ENCODE assay signal across 10 cellular contexts in the genomic region with DNA sequence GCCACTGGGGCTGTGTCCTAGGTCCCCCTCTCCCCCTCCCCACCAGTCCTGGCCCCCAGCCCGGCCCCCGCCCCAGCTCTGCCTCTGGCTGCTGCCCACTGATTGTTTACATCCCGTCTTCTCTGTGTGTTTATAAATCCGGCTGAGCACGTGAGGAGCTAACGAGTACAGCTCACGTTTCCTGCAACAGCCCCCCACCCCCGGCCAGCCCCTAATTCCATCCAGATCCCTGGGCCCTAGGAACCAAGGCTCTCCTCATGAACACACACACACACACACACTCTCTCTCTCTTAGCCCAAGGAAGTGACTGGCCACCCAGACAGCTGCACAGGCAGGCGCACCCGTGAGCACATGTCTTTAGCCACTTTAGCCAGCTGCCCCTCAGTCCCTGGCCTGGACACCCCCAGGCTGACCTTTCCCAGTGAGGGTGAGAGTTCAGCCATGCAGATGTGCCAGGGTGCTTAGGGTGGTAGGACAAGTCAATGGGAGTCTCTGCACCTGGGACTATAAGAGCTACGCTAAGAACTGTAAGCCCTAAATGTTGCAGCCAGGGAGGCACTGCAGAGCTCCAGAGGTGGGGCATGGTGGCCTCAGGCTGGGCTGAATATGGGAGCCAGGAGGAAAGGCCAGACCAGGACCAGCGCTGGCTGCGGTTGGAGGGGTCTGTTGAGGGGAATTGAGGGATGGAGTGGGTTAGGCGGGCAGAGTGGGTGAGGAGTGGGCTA. TPM values are rescaled to one million over a fixed set of nuclear protein-coding genes. Genes with fewer than 3 reads are reported as not detected.
DNase-seq lines count a peak whose midpoint lies in the region; ATAC-seq and TF ChIP-seq lines count a peak whose summit lies in the region.
"Had no signal": no experiment of that assay in that cellular context is flagged by ENCODE, and none has a peak within 500 bp of the region (broad histone marks: within the 10 kb centered on the region; RNA-seq: fewer than 3 reads in every experiment).

No MANE protein-coding gene starts in this region.

- H3K9me2 ChIP-seq in DOHH2 (replicated peaks; ENCODE audit: control insufficient read depth, low read length) = no peaks in the 10 kb centered on the region

- H3K9ac ChIP-seq in skeletal muscle satellite cell (ENCODE audit: low read depth, low read length) = peak overlapping the region; percentile 81

- H3K27ac ChIP-seq in DOHH2 (ENCODE audit: low read depth, low read length) = no peak overlapping the region
- peak overlapping the region; percentile 40 to 95 (median 92) for H3K27ac ChIP-seq in Peyer's patch
- H3K27ac ChIP-seq in right lobe of liver = no peak overlapping the region

- H3K79me2 ChIP-seq in DOHH2 (ENCODE audit: control insufficient read depth, low read length) = peaks cover 84% of the 10 kb centered on the region

- DNase-seq in Peyer's patch (no peak), fibroblast of villous mesenchyme (ENCODE audit: low read depth) (peak; percentile 91), right lobe of liver (no peak)
- DNase-seq: activated T-cell treated with anti-CD3 and anti-CD28 coated beads, Interleukin-2, amount 50 U/mL, for 4 hours had no signal

- peaks cover 6% of the 10 kb centered on the region; the same call in 1 of the 2 replicates for H3F3A ChIP-seq in DOHH2 (ENCODE audit: control insufficient read depth, insufficient read depth)

- H3K9me3 ChIP-seq in DOHH2 (ENCODE audit: control insufficient read depth, insufficient read depth, low read length) = no peaks in the 10 kb centered on the region
- no peaks in the 10 kb centered on the region for H3K9me3 ChIP-seq in Peyer's patch
- no peaks in the 10 kb centered on the region for H3K9me3 ChIP-seq in skeletal muscle satellite cell (replicated peaks; ENCODE audit: low read length)
- no peaks in the 10 kb centered on the region for H3K9me3 ChIP-seq in right lobe of liver

- 62% methylated on average over 10 of the region's 14 CpGs for WGBS in right lobe of liver (ENCODE audit: insufficient coverage, low coverage, low lambda C conversion rate, missing lambda C conversion rate)

- no peak for ATAC-seq in right lobe of liver
- ATAC-seq in GM18858 (IDR thresholded peaks at IDR 0.05; ENCODE audit: unreplicated experiment) = no peak
- ATAC-seq in HG02840 (IDR thresholded peaks at IDR 0.05; ENCODE audit: low FRiP score, unreplicated experiment) = no peak
- no peak for ATAC-seq in HG02623 (IDR thresholded peaks at IDR 0.05; ENCODE audit: unreplicated experiment)
- ATAC-seq: activated T-cell treated with anti-CD3 and anti-CD28 coated beads, Interleukin-2, amount 50 U/mL, for 4 hours had no signal

- no peak for TF ChIP-seq CTCF in DOHH2 (IDR thresholded peaks at IDR 0.05; ENCODE audit: low read depth, low read length, poor library complexity, severe bottlenecking)
- no peak for TF ChIP-seq CTCF in Peyer's patch (IDR thresholded peaks at IDR 0.05)
- no peak for TF ChIP-seq CTCF in fibroblast of villous mesenchyme (IDR thresholded peaks at IDR 0.05; ENCODE audit: insufficient read depth, low read depth, low read length)
- TF ChIP-seq CTCF in right lobe of liver (IDR thresholded peaks at IDR 0.05) = no peak

- H3K36me3 ChIP-seq in DOHH2 (ENCODE audit: control insufficient read depth, low read length) (peaks cover 33% of the 10 kb centered on the region), Peyer's patch (no peaks in the 10 kb centered on the region), skeletal muscle satellite cell (ENCODE audit: insufficient read depth, low read length) (peaks cover 19% of the 10 kb centered on the region), right lobe of liver (no peaks in the 10 kb centered on the region)

- TF ChIP-seq POLR2A in Peyer's patch (IDR thresholded peaks at IDR 0.05) (no peak), right lobe of liver (IDR thresholded peaks at IDR 0.05) (no peak)

- no peak overlapping the region for H3K4me3 ChIP-seq in DOHH2 (ENCODE audit: low read length)
- H3K4me3 ChIP-seq in Peyer's patch = peak overlapping the region in 1 of 4 donors; percentile 18
- H3K4me3 ChIP-seq in fibroblast of villous mesenchyme (ENCODE audit: low read depth, low read length) = peak overlapping the region; percentile 65
- H3K4me3 ChIP-seq in skeletal muscle satellite cell (ENCODE audit: low read length) = peak overlapping the region; percentile 79
- H3K4me3 ChIP-seq in right lobe of liver = no peak overlapping the region

- H4K20me1 ChIP-seq in DOHH2 (ENCODE audit: control insufficient read depth, insufficient read depth, low read depth, low read length) = peaks cover 15% of the 10 kb centered on the region

- H3K4me1 ChIP-seq in DOHH2 (ENCODE audit: control insufficient read depth, low read length) (peaks cover 86% of the 10 kb centered on the region), Peyer's patch (peaks cover 3 to 78% (median 30%) of the 10 kb centered on the region in 4 donors), skeletal muscle satellite cell (ENCODE audit: control insufficient read depth, insufficient read depth, low read length) (peaks cover 72% of the 10 kb centered on the region), right lobe of liver (peaks cover 0 to 17% (median 6%) of the 10 kb centered on the region in 4 donors)

- H3K27me3 ChIP-seq in DOHH2 (ENCODE audit: control insufficient read depth, low read length) = no peaks in the 10 kb centered on the region
- H3K27me3 ChIP-seq in Peyer's patch = no peaks in the 10 kb centered on the region
- H3K27me3 ChIP-seq in skeletal muscle satellite cell (ENCODE audit: control insufficient read depth, insufficient read depth, low read length) = no peaks in the 10 kb centered on the region
- no peaks in the 10 kb centered on the region for H3K27me3 ChIP-seq in right lobe of liver

- H3K4me2 ChIP-seq in DOHH2 (ENCODE audit: low read length) = peak overlapping the region; percentile 99
- peak overlapping the region; percentile 79 for H3K4me2 ChIP-seq in skeletal muscle satellite cell (ENCODE audit: low read length)

- intact Hi-C loops in right lobe of liver (cut with DNase I) = no loop called here

RNA-seq across cellular contexts. Expression of a gene that starts 2.9 kb away (rescaled TPM):
- total RNA-seq in Peyer's patch = 10 to 100 TPM in 2 of 4 donors, 1 to 10 TPM in 2; 1.2 to 14.9 (median 7.5) TPM
- 3.5 and 4.7 TPM in 2 replicates for total RNA-seq in fibroblast of villous mesenchyme
- 6.3 and 7.0 TPM in 2 replicates for total RNA-seq in skeletal muscle satellite cell (2012; rRNA removed)
- 1 to 10 TPM in 3 of 6 experiments, under 1 TPM in 3; 0.44 to 3.8 (median 1.3) TPM for total RNA-seq in right lobe of liver
- total RNA-seq: SK-MEL-5 had no signal

RNA-seq across cellular contexts. Expression of a gene that starts 17.2 kb away (rescaled TPM):
- total RNA-seq in Peyer's patch (100 to 1,000 TPM in 3 of 4 donors, 10 to 100 TPM in 1; 74.3 to 329 (median 272) TPM), fibroblast of villous mesenchyme (43.2 and 68.9 TPM in 2 replicates), right lobe of liver (100 to 1,000 TPM in 2 of 6 experiments, 10 to 100 TPM in 4; 70.5 to 216 (median 97.9) TPM)
- total RNA-seq in skeletal muscle satellite cell (2012; rRNA removed) = 62.0 and 85.7 TPM in 2 replicates

RNA-seq across cellular contexts. Expression of a gene that starts 21.3 kb away (rescaled TPM):
- total RNA-seq in Peyer's patch (10 to 100 TPM; 37.0 to 73.4 (median 61.6) TPM), fibroblast of villous mesenchyme (4.3 and 6.4 TPM in 2 replicates), right lobe of liver (10 to 100 TPM in 2 of 6 experiments, 1 to 10 TPM in 4; 5.3 to 13.2 (median 6.2) TPM)
- total RNA-seq in skeletal muscle satellite cell (2012; rRNA removed) = 3.0 and 3.9 TPM in 2 replicates

RNA-seq across cellular contexts. Expression of a gene that starts 31.1 kb away (rescaled TPM):
- total RNA-seq in Peyer's patch = 100 to 1,000 TPM; 156 to 213 (median 177) TPM
- 172 and 202 TPM in 2 replicates for total RNA-seq in fibroblast of villous mesenchyme
- 193 and 211 TPM in 2 replicates for total RNA-seq in skeletal muscle satellite cell (2012; rRNA removed)
- total RNA-seq in right lobe of liver = 100 to 1,000 TPM in 2 of 6 experiments, 10 to 100 TPM in 4; 64.2 to 102 (median 71.1) TPM

RNA-seq across cellular contexts. Expression of a gene that starts 33.4 kb away (rescaled TPM):
- total RNA-seq in Peyer's patch = 10 to 100 TPM in 2 of 4 donors, 1 to 10 TPM in 2; 5.6 to 53.6 (median 9.3) TPM
- total RNA-seq in fibroblast of villous mesenchyme = not detected in 2 replicates
- total RNA-seq in skeletal muscle satellite cell (2012; rRNA removed) = not detected in 2 replicates
- total RNA-seq in right lobe of liver = 1 to 10 TPM in 5 of 6 experiments, under 1 TPM in 1; 0.73 to 2.7 (median 1.9) TPM
- total RNA-seq: SK-MEL-5 had no signal

Comparison
In these comparisons a context has a peak if more than half of its experiments do, and no peak if none do; other contexts are left out.
1. H3K27ac ChIP-seq: peak in Peyer's patch (4 of 4); none in DOHH2 (single experiment) and right lobe of liver (0 of 3).
2. H3K4me3 ChIP-seq: peak in fibroblast of villous mesenchyme (single experiment) and skeletal muscle satellite cell (single experiment); none in DOHH2 (single experiment) and right lobe of liver (0 of 3).